In genomic region chr10:128470302-128470962, GRCh38 we compare ENCODE assay signal across 2 cellular contexts.
TF ChIP-seq lines count a peak whose summit lies in the region.

No MANE protein-coding gene starts in this region.

TF ChIP-seq in GM23338, 12 proteins besides CTCF, POLR2A, EP300 and RAD21 (continued from another document):
- no peak for TF ChIP-seq REST (IDR thresholded peaks at IDR 0.05; ENCODE audit: unreplicated experiment)
- no peak for TF ChIP-seq CREB1 (CRISPR knock-in tag; IDR thresholded peaks at IDR 0.05; ENCODE audit: low read depth)
- TF ChIP-seq EZH2phosphoT487 (IDR thresholded peaks at IDR 0.05; ENCODE audit: unreplicated experiment) = no peak
- no peak for TF ChIP-seq ZNF114 (CRISPR knock-in tag; IDR thresholded peaks at IDR 0.05)
- no peak for TF ChIP-seq ZNF462 (CRISPR knock-in tag; IDR thresholded peaks at IDR 0.05)
- TF ChIP-seq ETS1 (IDR thresholded peaks at IDR 0.05) = no peak

TF ChIP-seq in K562, 482 proteins besides CTCF, POLR2A, EP300 and RAD21 (continued from another document):
- no peak for TF ChIP-seq ZHX1 (conservative IDR thresholded peaks at IDR 0.05; ENCODE audit: low read length)
- TF ChIP-seq ZNF253 (CRISPR knock-in tag; conservative IDR thresholded peaks at IDR 0.05) = no peak
- TF ChIP-seq KLF16 (IDR thresholded peaks at IDR 0.05) = no peak
